In the genomic region with DNA sequence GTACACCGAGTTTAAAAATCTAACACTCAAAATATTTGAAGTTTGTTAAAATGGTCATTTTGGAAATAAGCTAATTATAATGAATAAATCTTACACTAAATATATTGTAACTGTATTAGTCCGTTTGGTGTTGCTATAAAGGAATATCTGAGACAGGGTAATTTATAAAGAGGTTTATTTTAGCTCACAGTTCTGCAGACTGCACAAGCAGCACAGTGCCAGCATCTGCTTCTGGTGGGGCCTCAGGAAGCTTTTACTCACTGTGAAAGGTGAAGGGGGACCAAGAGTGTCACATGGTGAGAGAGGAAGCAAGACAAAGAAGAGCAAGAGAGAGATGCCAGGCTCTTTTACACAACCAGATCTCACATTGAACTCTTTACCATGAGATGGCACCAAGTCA, we compare ENCODE assay signal across 31 cellular contexts. TPM values are rescaled to one million over a fixed set of nuclear protein-coding genes. Genes with fewer than 3 reads are reported as not detected.
DNase-seq lines count a peak whose midpoint lies in the region; ATAC-seq and TF ChIP-seq lines count a peak whose summit lies in the region.
"Had no signal": no experiment of that assay in that cellular context is flagged by ENCODE, and none has a peak within 500 bp of the region (broad histone marks: within the 10 kb centered on the region; RNA-seq: fewer than 3 reads in every experiment).

No MANE protein-coding gene starts in this region.

- intact Hi-C loops in activated CD8-positive, alpha-beta T cell treated with anti-CD3 and anti-CD28 coated beads for 36 hours (cut with micrococcal nuclease) = no loop called here
- intact Hi-C loops in CD8-positive, alpha-beta T cell (cut with DNase I, micrococcal nuclease) = no loop called here

- no peak overlapping the region for H2AK5ac ChIP-seq in neuronal stem cell (ENCODE audit: low read depth, low read length)

- H3K4me2 ChIP-seq in neuronal stem cell (ENCODE audit: insufficient read depth, low read length, poor library complexity, severe bottlenecking) = no peak overlapping the region
- H3K4me2 ChIP-seq: PC-9 had no signal

- no peak for DNase-seq in activated CD8-positive, alpha-beta T cell treated with anti-CD3 and anti-CD28 coated beads for 36 hours
- no peak for DNase-seq in activated CD8-positive, alpha-beta T cell treated with anti-CD3 and anti-CD28 coated beads, Interleukin-2, amount 10 ng/mL, durations not matched to agents 7 days and 5 days
- no peak for DNase-seq in CD8-positive, alpha-beta T cell
- no peak for DNase-seq in activated naive CD8-positive, alpha-beta T cell treated with anti-CD3 and anti-CD28 coated beads for 36 hours
- DNase-seq in neural crest cell (ENCODE audit: low read depth, low spot score) = no peak
- DNase-seq in ACHN = no peak
- no peak for DNase-seq in neuronal stem cell (ENCODE audit: low spot score)
- DNase-seq in cerebellar nuclear complex (lab: John Stamatoyannopoulos, UW) = no peak
- DNase-seq: activated CD4-positive, CD25-positive, alpha-beta regulatory T cell treated with anti-CD3 and anti-CD28 coated beads, Interleukin-2, amount 50 U/mL, for 72 hours; activated CD8-positive, alpha-beta memory T cell treated with anti-CD3 and anti-CD28 coated beads for 24 hours; activated T-cell treated with anti-CD3 and anti-CD28 coated beads, Interleukin-2, amount 50 U/mL, for 48 hours; caudate nucleus; dermis blood vessel endothelial cell; DMS 273 treated with DMSO at 0.1 percent for 48 hours; foreskin fibroblast; GM23248; islet precursor cell; left ventricle myocardium inferior; MV-4-11; NCI-H1436; NCI-H2081; NCI-H2227 treated with DMSO at 0.1 percent for 48 hours; NCI-H526; PC-9; psoas muscle; sigmoid colon; stimulated activated CD4-positive, alpha-beta T cell treated with anti-CD3 and anti-CD28 coated beads, Interleukin-12 subunit alpha, Interleukin-12 subunit beta, amount 100 ng/mL, for 4 hours; stimulated activated CD4-positive, alpha-beta T cell treated with anti-CD3 and anti-CD28 coated beads, Interleukin-2, amount 100 ng/mL, for 48 hours; transverse colon had no signal

- WGBS in neuronal stem cell (ENCODE audit: extremely low coverage in 2 of 2, insufficient read length in 2 of 2, insufficient replicate concordance in 1 of 2), 2 donors = no CpG with 5 or more reads among the region's 2 CpGs

- peak overlapping the region; percentile 87 for H3K27ac Mint-ChIP-seq in activated CD8-positive, alpha-beta T cell treated with anti-CD3 and anti-CD28 coated beads for 36 hours
- H3K27ac Mint-ChIP-seq in activated CD8-positive, alpha-beta T cell treated with anti-CD3 and anti-CD28 coated beads, Interleukin-2, amount 10 ng/mL, durations not matched to agents 7 days and 5 days = no peak overlapping the region
- peak overlapping the region; percentile 92 for H3K27ac Mint-ChIP-seq in CD8-positive, alpha-beta T cell
- peak overlapping the region; percentile 13 for H3K27ac Mint-ChIP-seq in activated naive CD8-positive, alpha-beta T cell treated with anti-CD3 and anti-CD28 coated beads for 36 hours
- peak overlapping the region; percentile 87 for H3K27ac Mint-ChIP-seq in neural crest cell (ENCODE audit: unreplicated experiment)

- no peak overlapping the region for H2BK15ac ChIP-seq in neuronal stem cell (ENCODE audit: low read length)

- no peak for ATAC-seq in activated CD8-positive, alpha-beta T cell treated with anti-CD3 and anti-CD28 coated beads for 36 hours
- no peak for ATAC-seq in activated CD8-positive, alpha-beta T cell treated with anti-CD3 and anti-CD28 coated beads, Interleukin-2, amount 10 ng/mL, durations not matched to agents 7 days and 5 days
- ATAC-seq in CD8-positive, alpha-beta T cell = no peak
- ATAC-seq: psoas muscle, Right ventricle myocardium inferior had no signal

- no peak overlapping the region for H2BK120ac ChIP-seq in neuronal stem cell (ENCODE audit: low read depth, low read length)

- H3K36me3 ChIP-seq in CD8-positive, alpha-beta T cell (ENCODE audit: insufficient read depth, low read length) = no peaks in the 10 kb centered on the region
- H3K36me3 ChIP-seq in neuronal stem cell (replicated peaks in 1 of 2; ENCODE audit: control insufficient read depth in 2 of 2, insufficient read depth in 2 of 2, low read length in 2 of 2) = peaks cover 0 to 48% of the 10 kb centered on the region in 2 donors
- H3K36me3 ChIP-seq: esophagus muscularis mucosa, left ventricle myocardium inferior, sigmoid colon, transverse colon had no signal

- H3K36me3 Mint-ChIP-seq in activated CD8-positive, alpha-beta T cell treated with anti-CD3 and anti-CD28 coated beads for 36 hours (ENCODE audit: low read depth) = peaks cover 33% of the 10 kb centered on the region
- H3K36me3 Mint-ChIP-seq in activated CD8-positive, alpha-beta T cell treated with anti-CD3 and anti-CD28 coated beads, Interleukin-2, amount 10 ng/mL, durations not matched to agents 7 days and 5 days (ENCODE audit: low read depth) = peaks cover 41% of the 10 kb centered on the region
- peaks cover 12% of the 10 kb centered on the region for H3K36me3 Mint-ChIP-seq in CD8-positive, alpha-beta T cell
- H3K36me3 Mint-ChIP-seq in activated naive CD8-positive, alpha-beta T cell treated with anti-CD3 and anti-CD28 coated beads for 36 hours = peaks cover 39% of the 10 kb centered on the region
- H3K36me3 Mint-ChIP-seq in neural crest cell (ENCODE audit: low read depth) = peaks cover 5% of the 10 kb centered on the region

- no peak overlapping the region for H4K91ac ChIP-seq in neuronal stem cell (ENCODE audit: low read depth, low read length, poor library complexity)

- in situ Hi-C loops in ACHN (cut with HindIII; ENCODE audit: low pct_ligation_motif_present, low pct_unique_long_range_greater_than_20kb, low sequenced_read_pairs) = no loop called here

- H3K4me3 ChIP-seq in CD8-positive, alpha-beta T cell (ENCODE audit: low read depth, low read length) = no peak overlapping the region
- H3K4me3 ChIP-seq in neuronal stem cell (ENCODE audit: low read length in 2 of 2) = no peak overlapping the region
- H3K4me3 ChIP-seq: esophagus muscularis mucosa, GM23248, left ventricle myocardium inferior, PC-9, psoas muscle, sigmoid colon, transverse colon had no signal

- no peak overlapping the region for H3K18ac ChIP-seq in neuronal stem cell (ENCODE audit: low read length)

- no peaks in the 10 kb centered on the region for H3K27me3 ChIP-seq in CD8-positive, alpha-beta T cell (ENCODE audit: insufficient read depth, low read length)
- no peaks in the 10 kb centered on the region for H3K27me3 ChIP-seq in neuronal stem cell (ENCODE audit: control insufficient read depth in 3 of 3, insufficient read depth in 3 of 3, low read depth in 1 of 3, low read length in 3 of 3)
- H3K27me3 ChIP-seq: esophagus muscularis mucosa, sigmoid colon, transverse colon had no signal

- H3K4me1 Mint-ChIP-seq in activated CD8-positive, alpha-beta T cell treated with anti-CD3 and anti-CD28 coated beads for 36 hours (ENCODE audit: low read depth) = peaks cover 72% of the 10 kb centered on the region
- peaks cover 63% of the 10 kb centered on the region for H3K4me1 Mint-ChIP-seq in activated CD8-positive, alpha-beta T cell treated with anti-CD3 and anti-CD28 coated beads, Interleukin-2, amount 10 ng/mL, durations not matched to agents 7 days and 5 days (ENCODE audit: low read depth)
- H3K4me1 Mint-ChIP-seq in CD8-positive, alpha-beta T cell (ENCODE audit: low read depth) = peaks cover 82% of the 10 kb centered on the region
- peaks cover 64% of the 10 kb centered on the region for H3K4me1 Mint-ChIP-seq in activated naive CD8-positive, alpha-beta T cell treated with anti-CD3 and anti-CD28 coated beads for 36 hours
- H3K4me1 Mint-ChIP-seq in neural crest cell = peaks cover 52% of the 10 kb centered on the region

- no peaks in the 10 kb centered on the region for H3K9me3 ChIP-seq in CD8-positive, alpha-beta T cell (ENCODE audit: low read length)
- peaks cover 0 to 8% of the 10 kb centered on the region in 2 donors for H3K9me3 ChIP-seq in neuronal stem cell (replicated peaks in 1 of 2; ENCODE audit: control insufficient read depth in 2 of 2, insufficient read depth in 1 of 2, low read depth in 1 of 2, low read length in 2 of 2)
- H3K9me3 ChIP-seq: esophagus muscularis mucosa, left ventricle myocardium inferior, psoas muscle, sigmoid colon, transverse colon had no signal

- no peaks in the 10 kb centered on the region for H3K79me1 ChIP-seq in neuronal stem cell (ENCODE audit: low read depth, low read length)

- H3K4me3 Mint-ChIP-seq in activated CD8-positive, alpha-beta T cell treated with anti-CD3 and anti-CD28 coated beads for 36 hours = no peak overlapping the region
- no peak overlapping the region for H3K4me3 Mint-ChIP-seq in activated CD8-positive, alpha-beta T cell treated with anti-CD3 and anti-CD28 coated beads, Interleukin-2, amount 10 ng/mL, durations not matched to agents 7 days and 5 days
- peak overlapping the region; percentile 36 for H3K4me3 Mint-ChIP-seq in CD8-positive, alpha-beta T cell
- no peak overlapping the region for H3K4me3 Mint-ChIP-seq in activated naive CD8-positive, alpha-beta T cell treated with anti-CD3 and anti-CD28 coated beads for 36 hours
- no peak overlapping the region for H3K4me3 Mint-ChIP-seq in neural crest cell

- no peak overlapping the region for H3K23ac ChIP-seq in neuronal stem cell (ENCODE audit: low read depth, low read length, poor library complexity)

- no peak overlapping the region for H2AFZ ChIP-seq in neuronal stem cell (ENCODE audit: low read length)
- H2AFZ ChIP-seq: GM23248, PC-9 had no signal

- H3K4me1 ChIP-seq in CD8-positive, alpha-beta T cell (ENCODE audit: insufficient read depth, low read length) = peaks cover 48% of the 10 kb centered on the region
- peaks cover 6 to 14% of the 10 kb centered on the region in 2 donors for H3K4me1 ChIP-seq in neuronal stem cell (ENCODE audit: control insufficient read depth in 2 of 2, insufficient read depth in 1 of 2, low read depth in 1 of 2, low read length in 2 of 2)

- no peak for TF ChIP-seq CTCF in activated CD8-positive, alpha-beta T cell treated with anti-CD3 and anti-CD28 coated beads for 36 hours (IDR thresholded peaks at IDR 0.05)
- TF ChIP-seq CTCF in CD8-positive, alpha-beta T cell (IDR thresholded peaks at IDR 0.05) = no peak
- TF ChIP-seq CTCF in neural crest cell (conservative IDR thresholded peaks at IDR 0.05) = no peak

- H3K27ac ChIP-seq in CD8-positive, alpha-beta T cell (ENCODE audit: low read depth, low read length) = no peak overlapping the region
- no peak overlapping the region for H3K27ac ChIP-seq in neuronal stem cell (replicated peaks; ENCODE audit: low read length)
- H3K27ac ChIP-seq: esophagus muscularis mucosa, GM23248, left ventricle myocardium inferior, PC-9, psoas muscle, sigmoid colon, transverse colon had no signal

- H2BK12ac ChIP-seq in neuronal stem cell (ENCODE audit: low read length) = no peak overlapping the region

- CTCF ChIA-PET in activated CD8-positive, alpha-beta T cell treated with anti-CD3 and anti-CD28 coated beads for 36 hours (lab: Charles Lee) = interaction anchor here (1.0 to 1.1 kb wide), 2 partner anchors 9 to 14 kb away, joined by 3 read pairs; no protein-coding TSS in a partner anchor
- CTCF ChIA-PET in activated CD8-positive, alpha-beta T cell treated with anti-CD3 and anti-CD28 coated beads, Interleukin-2, amount 10 ng/mL, durations not matched to agents 7 days and 5 days (lab: Charles Lee) = interaction anchor here (1.2 to 1.3 kb wide), 2 partner anchors 29 to 397 kb away, joined by 3 to 4 read pairs; no protein-coding TSS in a partner anchor
- CTCF ChIA-PET in CD8-positive, alpha-beta T cell (lab: Charles Lee) = interaction anchor here (0.8 to 1.2 kb wide), 3 partner anchors 10 to 79 kb away, joined by 3 to 5 read pairs (median 5); no protein-coding TSS in a partner anchor

- H2BK5ac ChIP-seq in neuronal stem cell (ENCODE audit: low read length) = no peak overlapping the region

- H3K4ac ChIP-seq in neuronal stem cell (ENCODE audit: low read length) = no peak overlapping the region

- H4K8ac ChIP-seq in neuronal stem cell (ENCODE audit: low read depth, low read length) = no peak overlapping the region

- H3K27me3 Mint-ChIP-seq in activated CD8-positive, alpha-beta T cell treated with anti-CD3 and anti-CD28 coated beads for 36 hours = no peaks in the 10 kb centered on the region
- no peaks in the 10 kb centered on the region for H3K27me3 Mint-ChIP-seq in activated CD8-positive, alpha-beta T cell treated with anti-CD3 and anti-CD28 coated beads, Interleukin-2, amount 10 ng/mL, durations not matched to agents 7 days and 5 days (ENCODE audit: low read depth)
- H3K27me3 Mint-ChIP-seq in CD8-positive, alpha-beta T cell (ENCODE audit: low read depth) = no peaks in the 10 kb centered on the region
- H3K27me3 Mint-ChIP-seq in activated naive CD8-positive, alpha-beta T cell treated with anti-CD3 and anti-CD28 coated beads for 36 hours = no peaks in the 10 kb centered on the region
- no peaks in the 10 kb centered on the region for H3K27me3 Mint-ChIP-seq in neural crest cell (ENCODE audit: low read depth)

- no peak overlapping the region for H3K9ac ChIP-seq in neuronal stem cell (ENCODE audit: low read depth, low read length, poor library complexity)
- H3K9ac ChIP-seq: GM23248 had no signal

- POLR2A ChIA-PET in activated CD8-positive, alpha-beta T cell treated with anti-CD3 and anti-CD28 coated beads for 36 hours (lab: Charles Lee) = no interaction called here
- POLR2A ChIA-PET in activated CD8-positive, alpha-beta T cell treated with anti-CD3 and anti-CD28 coated beads, Interleukin-2, amount 10 ng/mL, durations not matched to agents 7 days and 5 days (lab: Charles Lee) = interaction anchor here (2.9 kb wide), 1 partner anchor 28 kb away, joined by 8 read pairs; no protein-coding TSS in a partner anchor
- POLR2A ChIA-PET in CD8-positive, alpha-beta T cell (lab: Charles Lee) = interaction anchor here (0.8 kb wide), 1 partner anchor 16 kb away, joined by 3 read pairs; no protein-coding TSS in a partner anchor

- no peak overlapping the region for H3K14ac ChIP-seq in neuronal stem cell (ENCODE audit: low read length)

- H3K9me3 Mint-ChIP-seq in activated CD8-positive, alpha-beta T cell treated with anti-CD3 and anti-CD28 coated beads for 36 hours = peaks cover 2% of the 10 kb centered on the region
- peaks cover 4% of the 10 kb centered on the region for H3K9me3 Mint-ChIP-seq in activated CD8-positive, alpha-beta T cell treated with anti-CD3 and anti-CD28 coated beads, Interleukin-2, amount 10 ng/mL, durations not matched to agents 7 days and 5 days (ENCODE audit: insufficient read depth)
- H3K9me3 Mint-ChIP-seq in CD8-positive, alpha-beta T cell = no peaks in the 10 kb centered on the region
- peaks cover 2% of the 10 kb centered on the region for H3K9me3 Mint-ChIP-seq in activated naive CD8-positive, alpha-beta T cell treated with anti-CD3 and anti-CD28 coated beads for 36 hours
- peaks cover 3% of the 10 kb centered on the region for H3K9me3 Mint-ChIP-seq in neural crest cell

RNA-seq across cellular contexts. Expression of a gene that starts 17.1 kb away (rescaled TPM):
- total RNA-seq in activated CD8-positive, alpha-beta T cell treated with anti-CD3 and anti-CD28 coated beads for 36 hours = 10 to 100 TPM; 88.3 to 92.7 TPM
- 100 to 1,000 TPM; 116 TPM for total RNA-seq in activated CD8-positive, alpha-beta T cell treated with anti-CD3 and anti-CD28 coated beads, Interleukin-2, amount 10 ng/mL, durations not matched to agents 7 days and 5 days
- total RNA-seq in CD8-positive, alpha-beta T cell = 10 to 100 TPM; 79.1 to 82.7 TPM
- 10 to 100 TPM; 86.2 to 88.3 TPM for total RNA-seq in activated naive CD8-positive, alpha-beta T cell treated with anti-CD3 and anti-CD28 coated beads for 36 hours
- 152 and 153 TPM in 2 replicates for total RNA-seq in neural crest cell
- 165 TPM for polyA plus RNA-seq in neuronal stem cell (2013, experiment 1 of 2)
- polyA plus RNA-seq in neuronal stem cell (2013, experiment 2 of 2) = 163 TPM
